25 cellular contexts compared by ENCODE assay signal in genomic region chr18:79476031-79476917, GRCh38.
DNase-seq lines count a peak whose midpoint lies in the region; ATAC-seq, FAIRE-seq and TF ChIP-seq lines count a peak whose summit lies in the region.
"Had no signal": no experiment of that assay in that cellular context is flagged by ENCODE, and none has a peak within 500 bp of the region (broad histone marks: within the 10 kb centered on the region; RNA-seq: fewer than 3 reads in every experiment).

No MANE protein-coding gene starts in this region.

- FAIRE-seq in urothelium cell line (lab: Jason Lieb, UNC), result peak; percentile 40
- FAIRE-seq: A549, GM18507, H1, pancreas had no signal

- ATAC-seq in Right ventricle myocardium inferior, result no peak
- ATAC-seq in lower lobe of right lung, result peak in 1 of 2 donors; percentile 8
- ATAC-seq in HG03159 (IDR thresholded peaks at IDR 0.05; ENCODE audit: unreplicated experiment), result no peak
- ATAC-seq: A549; CD8-positive, alpha-beta T cell; left lung; pancreas had no signal

- H3K27ac ChIP-seq in right atrium auricular region (no peak overlapping the region), lower lobe of right lung (no peak overlapping the region), SK-N-SH (ENCODE audit: low read depth in 2 of 2, low read length in 1 of 2) (no peak overlapping the region)
- H3K27ac ChIP-seq: A549, epithelial cell of prostate, left lung, pancreas, RWPE1, thyroid gland had no signal

- POLR2A ChIA-PET in MCF 10A (lab: Yijun Ruan, JAX), result no interaction called here
- POLR2A ChIA-PET in SK-N-SH (lab: Yijun Ruan, JAX), result no interaction called here

- DNase-seq in Right ventricle myocardium inferior (ENCODE audit: missing footprints) (peak; percentile 51), right atrium auricular region (ENCODE audit: low spot score) (no peak), MCF 10A (ENCODE audit: unreplicated experiment) (peak; percentile 18), lower lobe of right lung (peak; percentile 26), urothelium cell line (ENCODE audit: low spot score) (no peak), COR-L47 (lab: John Stamatoyannopoulos, UW) (no peak), SK-N-SH (no peak)
- DNase-seq: activated CD4-positive, alpha-beta T cell treated with anti-CD3 and anti-CD28 coated beads, Interleukin-2, amount 50 U/mL, for 4 hours; activated naive CD4-positive, alpha-beta T cell treated with anti-CD3 and anti-CD28 coated beads, Interleukin-2, amount 10 ng/mL, durations not matched to agents 7 days and 5 days; activated T-cell treated with anti-CD3 and anti-CD28 coated beads for 4 hours; CD8-positive, alpha-beta T cell; MG63; NCI-H1694; NCI-H2227 treated with DMSO at 0.1 percent for 48 hours; stimulated activated CD8-positive, alpha-beta memory T cell treated with anti-CD3 and anti-CD28 coated beads, Interleukin-4, amount 100 ng/mL, for 48 hours; thyroid gland had no signal

- H2AFZ ChIP-seq in SK-N-SH (ENCODE audit: low read depth), result no peak overlapping the region

- no peak for TF ChIP-seq RAD21 in SK-N-SH (IDR thresholded peaks at IDR 0.05; ENCODE audit: low read length)

- WGBS in SK-N-SH (ENCODE audit: low lambda C conversion rate), result 51% methylated on average over 38 of the region's 54 CpGs

- H3K9me3 ChIP-seq in right atrium auricular region, result no peaks in the 10 kb centered on the region
- H3K9me3 ChIP-seq in lower lobe of right lung, result no peaks in the 10 kb centered on the region
- H3K9me3 ChIP-seq in SK-N-SH, result no peaks in the 10 kb centered on the region
- H3K9me3 ChIP-seq: A549, MG63, pancreas, thyroid gland had no signal

- no peak for TF ChIP-seq EP300 in SK-N-SH (IDR thresholded peaks at IDR 0.05; ENCODE audit: borderline replicate concordance in 1 of 2, low read depth in 1 of 2, low read length in 1 of 2)

- CTCF ChIA-PET in MCF 10A (lab: Yijun Ruan, JAX), result no interaction called here
- CTCF ChIA-PET in SK-N-SH (lab: Yijun Ruan, JAX), result no interaction called here

- H4K20me1 ChIP-seq in SK-N-SH (ENCODE audit: insufficient read depth), result no peaks in the 10 kb centered on the region

- intact Hi-C loops in Right ventricle myocardium inferior (cut with DNase I) (no loop called here), MCF 10A (cut with micrococcal nuclease) (no loop called here), lower lobe of right lung (cut with DNase I) (no loop called here)

- no peaks in the 10 kb centered on the region for H3K27me3 Mint-ChIP-seq in MCF 10A (ENCODE audit: insufficient read depth, unreplicated experiment)
- H3K27me3 Mint-ChIP-seq: activated naive CD4-positive, alpha-beta T cell treated with anti-CD3 and anti-CD28 coated beads, Interleukin-2, amount 10 ng/mL, durations not matched to agents 7 days and 5 days had no signal

- H3K36me3 Mint-ChIP-seq in MCF 10A (ENCODE audit: insufficient read depth, unreplicated experiment), result peaks cover 6% of the 10 kb centered on the region

- TF ChIP-seq CTCF in right atrium auricular region (IDR thresholded peaks at IDR 0.05) (no peak), MCF 10A (IDR thresholded peaks at IDR 0.05; ENCODE audit: unreplicated experiment) (no peak), lower lobe of right lung (IDR thresholded peaks at IDR 0.05) (no peak), SK-N-SH (IDR thresholded peaks at IDR 0.05) (no peak)

- H3K9me2 ChIP-seq in SK-N-SH, result no peaks in the 10 kb centered on the region

- no peaks in the 10 kb centered on the region for H3K4me1 Mint-ChIP-seq in MCF 10A (ENCODE audit: insufficient read depth, unreplicated experiment)

- no peak overlapping the region for H3K4me2 ChIP-seq in SK-N-SH
- H3K4me2 ChIP-seq: A549, smooth muscle cell had no signal

- H3K9ac ChIP-seq in SK-N-SH, result no peak overlapping the region

- H3F3A ChIP-seq in SK-N-SH (replicated peaks; ENCODE audit: insufficient read depth), result no peaks in the 10 kb centered on the region

- H3K4me3 Mint-ChIP-seq in MCF 10A (ENCODE audit: unreplicated experiment), result no peak overlapping the region
- H3K4me3 Mint-ChIP-seq: activated naive CD4-positive, alpha-beta T cell treated with anti-CD3 and anti-CD28 coated beads, Interleukin-2, amount 10 ng/mL, durations not matched to agents 7 days and 5 days; CD8-positive, alpha-beta T cell had no signal

- H3K27ac Mint-ChIP-seq in MCF 10A (ENCODE audit: low read depth, unreplicated experiment), result no peak overlapping the region
- H3K27ac Mint-ChIP-seq: activated naive CD4-positive, alpha-beta T cell treated with anti-CD3 and anti-CD28 coated beads, Interleukin-2, amount 10 ng/mL, durations not matched to agents 7 days and 5 days had no signal

- no peaks in the 10 kb centered on the region for H3K9me3 Mint-ChIP-seq in MCF 10A (ENCODE audit: unreplicated experiment)
- H3K9me3 Mint-ChIP-seq: CD8-positive, alpha-beta T cell had no signal

- no peaks in the 10 kb centered on the region for H3K79me2 ChIP-seq in SK-N-SH (ENCODE audit: insufficient read depth)

- BruUV-seq in MCF 10A (replicated peaks; lab: Mats Ljungman, UMichigan), result no TSS peak

- no peak overlapping the region for H3K4me3 ChIP-seq in right atrium auricular region
- H3K4me3 ChIP-seq in lower lobe of right lung, result no peak overlapping the region
- no peak overlapping the region for H3K4me3 ChIP-seq in SK-N-SH (ENCODE audit: low read depth in 2 of 2, low read length in 1 of 2)
- H3K4me3 ChIP-seq: A549, left lung, MG63, pancreas, smooth muscle cell, thyroid gland had no signal

- H3K4me1 ChIP-seq in right atrium auricular region (no peaks in the 10 kb centered on the region), lower lobe of right lung (no peaks in the 10 kb centered on the region), SK-N-SH (ENCODE audit: control insufficient read depth in 1 of 2, insufficient read depth in 2 of 2, low read depth in 1 of 2, low read length in 1 of 2) (no peaks in the 10 kb centered on the region)
- H3K4me1 ChIP-seq: A549, left lung, pancreas, thyroid gland had no signal

- H3K27me3 ChIP-seq in right atrium auricular region (no peaks in the 10 kb centered on the region), lower lobe of right lung (ENCODE audit: low read depth) (no peaks in the 10 kb centered on the region), SK-N-SH (ENCODE audit: insufficient read depth) (peaks cover 64% of the 10 kb centered on the region)
- H3K27me3 ChIP-seq: left lung, MG63, pancreas, thyroid gland had no signal

- H3K36me3 ChIP-seq in right atrium auricular region (peaks cover 19% of the 10 kb centered on the region), lower lobe of right lung (peaks cover 7% of the 10 kb centered on the region), SK-N-SH (replicated peaks in 1 of 2; ENCODE audit: control insufficient read depth in 1 of 2, insufficient read depth in 2 of 2, low read length in 1 of 2) (no peaks in the 10 kb centered on the region)
- H3K36me3 ChIP-seq: MG63, pancreas, thyroid gland had no signal

TF ChIP-seq in SK-N-SH, 30 proteins besides CTCF, POLR2A, EP300 and RAD21:
- TF ChIP-seq EZH2phosphoT487 (IDR thresholded peaks at IDR 0.05; ENCODE audit: borderline replicate concordance, low read depth), result no peak
- no peak for TF ChIP-seq FOXM1 (IDR thresholded peaks at IDR 0.05; ENCODE audit: low read depth)
- TF ChIP-seq, protein P1, sequence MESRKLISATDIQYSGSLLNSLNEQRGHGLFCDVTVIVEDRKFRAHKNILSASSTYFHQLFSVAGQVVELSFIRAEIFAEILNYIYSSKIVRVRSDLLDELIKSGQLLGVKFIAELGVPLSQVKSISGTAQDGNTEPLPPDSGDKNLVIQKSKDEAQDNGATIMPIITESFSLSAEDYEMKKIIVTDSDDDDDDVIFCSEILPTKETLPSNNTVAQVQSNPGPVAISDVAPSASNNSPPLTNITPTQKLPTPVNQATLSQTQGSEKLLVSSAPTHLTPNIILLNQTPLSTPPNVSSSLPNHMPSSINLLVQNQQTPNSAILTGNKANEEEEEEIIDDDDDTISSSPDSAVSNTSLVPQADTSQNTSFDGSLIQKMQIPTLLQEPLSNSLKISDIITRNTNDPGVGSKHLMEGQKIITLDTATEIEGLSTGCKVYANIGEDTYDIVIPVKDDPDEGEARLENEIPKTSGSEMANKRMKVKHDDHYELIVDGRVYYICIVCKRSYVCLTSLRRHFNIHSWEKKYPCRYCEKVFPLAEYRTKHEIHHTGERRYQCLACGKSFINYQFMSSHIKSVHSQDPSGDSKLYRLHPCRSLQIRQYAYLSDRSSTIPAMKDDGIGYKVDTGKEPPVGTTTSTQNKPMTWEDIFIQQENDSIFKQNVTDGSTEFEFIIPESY (IDR thresholded peaks at IDR 0.05; ENCODE audit: borderline replicate concordance, low read depth), result no peak
- TF ChIP-seq IRF3 (IDR thresholded peaks at IDR 0.05; ENCODE audit: low read depth, low read length), result no peak
- TF ChIP-seq SMC3 (IDR thresholded peaks at IDR 0.05; ENCODE audit: low read depth, low read length), result no peak
- no peak for TF ChIP-seq NRF1 (IDR thresholded peaks at IDR 0.05; ENCODE audit: low read depth, low read length)

Comparison
In these comparisons a context has a peak if more than half of its experiments do, and no peak if none do; other contexts are left out.
1. DNase-seq: peak in Right ventricle myocardium inferior (single experiment), MCF 10A (single experiment) and lower lobe of right lung (single experiment); none in right atrium auricular region (single experiment), urothelium cell line (single experiment), COR-L47 (single experiment) and SK-N-SH (single experiment).